Comparison of ENCODE assay signal across 29 cellular contexts in the genomic region with DNA sequence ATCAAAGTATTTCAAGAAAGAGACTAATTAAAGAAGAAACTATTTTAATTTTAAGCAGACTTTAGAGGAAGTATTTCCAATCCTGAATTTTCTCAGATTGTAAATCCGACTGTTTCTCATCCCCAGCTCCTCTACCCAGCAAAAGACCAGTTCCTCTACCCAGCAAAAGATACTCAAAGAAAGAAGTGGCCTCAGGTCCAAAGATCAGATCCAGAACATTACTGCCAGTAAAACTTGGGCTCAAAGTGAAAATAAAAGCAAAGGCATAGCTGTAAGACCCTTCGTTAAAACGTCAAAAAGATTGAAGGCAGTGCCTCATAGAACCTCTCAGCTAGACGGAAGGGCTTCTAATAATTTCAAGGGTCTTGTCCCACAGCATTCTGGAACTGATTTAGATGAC.
"Had no signal": no experiment of that assay in that cellular context is flagged by ENCODE, and none has a peak within 500 bp of the region (broad histone marks: within the 10 kb centered on the region; RNA-seq: fewer than 3 reads in every experiment).

No MANE protein-coding gene starts in this region.

- H3K4me3 ChIP-seq: adrenal gland, smooth muscle cell, thoracic aorta, vagina had no signal

- H3K4me1 ChIP-seq: adrenal gland, vagina had no signal

- H3K27me3 ChIP-seq: adrenal gland, vagina had no signal

- ATAC-seq: activated CD4-positive, alpha-beta T cell treated with anti-CD3 and anti-CD28 coated beads for 36 hours; left ventricle myocardium superior; sciatic nerve had no signal

- H3K9me3 ChIP-seq: adrenal gland, thoracic aorta, vagina had no signal

- FAIRE-seq: astrocyte, endometrium, TTC549 had no signal

- H3K27me3 Mint-ChIP-seq: activated CD4-positive, alpha-beta T cell treated with anti-CD3 and anti-CD28 coated beads for 36 hours; activated naive CD8-positive, alpha-beta T cell; central memory CD8-positive, alpha-beta T cell; memory B cell; type B pancreatic cell had no signal

- H3K27ac ChIP-seq: thoracic aorta, vagina had no signal

- H3K27ac Mint-ChIP-seq: activated naive CD8-positive, alpha-beta T cell; activated T-helper 1 cell treated with anti-CD3 and anti-CD28 coated beads, Interleukin-12 subunit alpha, Interleukin-12 subunit beta, Interleukin-2, Interleukin-4 antibody, amounts not matched to agents 30 ng/mL and 10 ng/mL and 1 ng/mL, durations not matched to agents 14 hours and 24 hours and 36 hours; immature natural killer cell; memory B cell; nephron progenitor cell; type B pancreatic cell had no signal

- H3K4me1 Mint-ChIP-seq: central memory CD8-positive, alpha-beta T cell; immature natural killer cell; nephron progenitor cell had no signal

- H3K4me3 Mint-ChIP-seq: activated CD4-positive, alpha-beta T cell treated with anti-CD3 and anti-CD28 coated beads for 36 hours; activated naive CD8-positive, alpha-beta T cell; activated T-helper 1 cell treated with anti-CD3 and anti-CD28 coated beads, Interleukin-12 subunit alpha, Interleukin-12 subunit beta, Interleukin-2, Interleukin-4 antibody, amounts not matched to agents 30 ng/mL and 10 ng/mL and 1 ng/mL, durations not matched to agents 14 hours and 24 hours and 36 hours; central memory CD8-positive, alpha-beta T cell; immature natural killer cell; memory B cell; nephron progenitor cell; type B pancreatic cell had no signal

- H3K4me2 ChIP-seq: smooth muscle cell had no signal

- H3K36me3 ChIP-seq: adrenal gland, thoracic aorta had no signal

- DNase-seq: activated CD4-positive, alpha-beta T cell treated with anti-CD3 and anti-CD28 coated beads for 36 hours; activated CD4-positive, alpha-beta T cell treated with anti-CD3 and anti-CD28 coated beads, Interleukin-2, amount 50 U/mL, for 4 hours; activated CD8-positive, alpha-beta memory T cell treated with anti-CD3 and anti-CD28 coated beads, Interleukin-2, amount 50 U/mL, for 48 hours; activated gamma-delta T cell treated with Interleukin-2 at 50 U/mL for 16 hours; adrenal gland; cortex of kidney; effector CD4-positive, alpha-beta T cell; erythroblast; foreskin fibroblast; immature natural killer cell; kidney glomerular epithelial cell; left ventricle myocardium superior; nephron progenitor cell; occipital lobe; stimulated activated CD4-positive, alpha-beta T cell treated with anti-CD3 and anti-CD28 coated beads, Interleukin-2, amount 100 ng/mL, for 48 hours; stimulated activated CD8-positive, alpha-beta memory T cell treated with anti-CD3 and anti-CD28 coated beads, Interleukin-4, amount 100 ng/mL, for 48 hours; stimulated activated naive CD4-positive, alpha-beta T cell had no signal

- H3K9me3 Mint-ChIP-seq: central memory CD8-positive, alpha-beta T cell; immature natural killer cell; memory B cell had no signal
